10 cellular contexts compared by ENCODE assay signal in genomic region chr10:88281592-88282268, GRCh38.
DNase-seq lines count a peak whose midpoint lies in the region; ATAC-seq and TF ChIP-seq lines count a peak whose summit lies in the region.
"Had no signal": no experiment of that assay in that cellular context is flagged by ENCODE, and none has a peak within 500 bp of the region (broad histone marks: within the 10 kb centered on the region; RNA-seq: fewer than 3 reads in every experiment).

No MANE protein-coding gene starts in this region.

- no peaks in the 10 kb centered on the region for H3K27me3 Mint-ChIP-seq in stimulated activated naive B cell treated with anti-CD40 and anti-IgM and Interleukin-4, amounts not matched to agents 10 μg/mL and 1 μg/mL and 100 μg/mL, for 72 hours
- H3K27me3 Mint-ChIP-seq: naive thymus-derived CD8-positive, alpha-beta T cell had no signal

- H3K27ac ChIP-seq in suprapubic skin: no peak overlapping the region

- H3K36me3 ChIP-seq in suprapubic skin: no peaks in the 10 kb centered on the region

- H3K36me3 Mint-ChIP-seq in stimulated activated naive B cell treated with anti-CD40 and anti-IgM and Interleukin-4, amounts not matched to agents 10 μg/mL and 1 μg/mL and 100 μg/mL, for 72 hours: no peaks in the 10 kb centered on the region
- H3K36me3 Mint-ChIP-seq: naive thymus-derived CD8-positive, alpha-beta T cell had no signal

- peak; percentile 25 for DNase-seq in NCI-H2227 treated with DMSO at 0.1 percent for 48 hours (lab: John Stamatoyannopoulos, UW)
- DNase-seq in NCI-H2227 (lab: John Stamatoyannopoulos, UW; ENCODE audit: unreplicated experiment): no peak
- peak; percentile 42 for DNase-seq in NAMALWA (ENCODE audit: low spot score)
- peak; percentile 69 for DNase-seq in epithelial cell of esophagus (ENCODE audit: low read depth)
- no peak for DNase-seq in stimulated activated naive B cell treated with anti-CD40 and anti-IgM and Interleukin-4, amounts not matched to agents 10 μg/mL and 1 μg/mL and 100 μg/mL, for 72 hours
- DNase-seq in D341Med (ENCODE audit: low spot score): no peak
- no peak for DNase-seq in suprapubic skin (ENCODE audit: low spot score in 2 of 2)
- no peak for DNase-seq in cortex of kidney (lab: John Stamatoyannopoulos, UW)
- DNase-seq: naive thymus-derived CD8-positive, alpha-beta T cell; NCI-H748 treated with DMSO at 0.1 percent for 48 hours had no signal

- H3K27me3 ChIP-seq in suprapubic skin: no peaks in the 10 kb centered on the region

- H3K4me1 Mint-ChIP-seq in stimulated activated naive B cell treated with anti-CD40 and anti-IgM and Interleukin-4, amounts not matched to agents 10 μg/mL and 1 μg/mL and 100 μg/mL, for 72 hours: peaks cover 25 to 55% of the 10 kb centered on the region in 2 donors

- no peaks in the 10 kb centered on the region for H3K9me3 ChIP-seq in suprapubic skin

- H3K4me3 ChIP-seq in epithelial cell of esophagus (ENCODE audit: low read length) (no peak overlapping the region), suprapubic skin (no peak overlapping the region)

- H3K9me3 Mint-ChIP-seq in stimulated activated naive B cell treated with anti-CD40 and anti-IgM and Interleukin-4, amounts not matched to agents 10 μg/mL and 1 μg/mL and 100 μg/mL, for 72 hours: peaks cover 0 to 1% of the 10 kb centered on the region in 2 donors
- H3K9me3 Mint-ChIP-seq: naive thymus-derived CD8-positive, alpha-beta T cell had no signal

- TF ChIP-seq CTCF in epithelial cell of esophagus (IDR thresholded peaks at IDR 0.05; ENCODE audit: insufficient read depth, low read depth, low read length, missing control alignments): no peak
- no peak for TF ChIP-seq CTCF in suprapubic skin (IDR thresholded peaks at IDR 0.05)

- H3K4me1 ChIP-seq in suprapubic skin: peaks cover 13% of the 10 kb centered on the region

- peak; percentile 67 to 88 for ATAC-seq in stimulated activated naive B cell treated with anti-CD40 and anti-IgM and Interleukin-4, amounts not matched to agents 10 μg/mL and 1 μg/mL and 100 μg/mL, for 72 hours (replicated peaks)
- ATAC-seq: naive thymus-derived CD8-positive, alpha-beta T cell had no signal

- no peak overlapping the region for H3K27ac Mint-ChIP-seq in stimulated activated naive B cell treated with anti-CD40 and anti-IgM and Interleukin-4, amounts not matched to agents 10 μg/mL and 1 μg/mL and 100 μg/mL, for 72 hours

- no peak for TF ChIP-seq EP300 in suprapubic skin (IDR thresholded peaks at IDR 0.05)

- H3K4me3 Mint-ChIP-seq in stimulated activated naive B cell treated with anti-CD40 and anti-IgM and Interleukin-4, amounts not matched to agents 10 μg/mL and 1 μg/mL and 100 μg/mL, for 72 hours: peak overlapping the region; percentile 2 to 8

- 79% methylated on average over 5 of the region's 5 CpGs for WGBS in suprapubic skin

- TF ChIP-seq POLR2A in suprapubic skin (IDR thresholded peaks at IDR 0.05): no peak

Comparison
In these comparisons a context has a peak if more than half of its experiments do, and no peak if none do; other contexts are left out.
1. DNase-seq: peak in NCI-H2227 treated with DMSO at 0.1 percent for 48 hours (single experiment), NAMALWA (single experiment) and epithelial cell of esophagus (single experiment); none in NCI-H2227 (single experiment), stimulated activated naive B cell treated with anti-CD40 and anti-IgM and Interleukin-4, amounts not matched to agents 10 μg/mL and 1 μg/mL and 100 μg/mL, for 72 hours (single experiment), D341Med (single experiment), suprapubic skin (0 of 2) and cortex of kidney (single experiment).